1 cellular context compared by ENCODE assay signal in genomic region chr2:44944952-44945612, GRCh38.
TF ChIP-seq lines count a peak whose summit lies in the region.

No MANE protein-coding gene starts in this region.

TF ChIP-seq in neural cell, 6 proteins besides CTCF, POLR2A, EP300 and RAD21 (continued from another document):
- TF ChIP-seq REST (IDR thresholded peaks at IDR 0.05; ENCODE audit: borderline replicate concordance): no peak
